Comparison of ENCODE assay signal across 8 cellular contexts in the genomic region with DNA sequence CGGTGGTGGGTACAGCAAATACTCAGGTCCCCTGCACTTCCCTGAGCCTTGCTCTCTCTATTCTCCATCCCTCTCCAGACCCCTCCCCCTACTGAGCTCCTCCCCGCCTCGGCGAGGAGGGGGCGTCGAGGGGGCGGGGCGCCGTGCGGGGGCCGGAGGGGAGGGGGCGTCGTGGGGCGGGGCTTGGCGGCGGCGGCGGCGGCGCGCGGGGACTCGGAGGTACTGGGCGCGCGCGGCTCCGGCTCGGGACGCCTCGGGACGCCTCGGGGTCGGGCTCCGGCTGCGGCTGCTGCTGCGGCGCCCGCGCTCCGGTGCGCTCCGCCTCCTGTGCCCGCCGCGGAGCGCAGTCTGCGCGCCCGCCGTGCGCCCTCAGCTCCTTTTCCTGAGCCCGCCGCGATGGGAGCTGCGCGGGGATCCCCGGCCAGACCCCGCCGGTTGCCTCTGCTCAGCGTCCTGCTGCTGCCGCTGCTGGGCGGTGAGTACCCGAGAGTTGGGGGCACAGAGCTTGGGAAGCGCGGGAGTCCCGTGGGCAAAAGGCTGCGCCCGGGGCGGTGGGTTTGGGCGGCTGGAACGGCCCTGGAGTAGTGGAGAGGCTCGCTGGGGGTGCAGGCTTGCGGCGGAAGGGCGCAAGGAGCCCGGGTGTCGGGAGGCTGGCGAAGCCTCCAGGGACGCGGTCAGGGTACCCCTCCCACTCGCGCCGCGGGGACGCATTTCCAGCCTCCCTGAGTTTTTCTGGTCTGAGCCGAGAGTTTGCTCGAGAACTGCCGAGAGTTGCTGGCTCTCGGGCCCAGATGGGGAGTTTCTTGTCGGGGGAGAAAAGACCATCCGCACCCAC. TPM values are rescaled to one million over a fixed set of nuclear protein-coding genes. Genes with fewer than 3 reads are reported as not detected.
DNase-seq lines count a peak whose midpoint lies in the region; ATAC-seq and TF ChIP-seq lines count a peak whose summit lies in the region.

A gene (plus strand): TSS at position 222 of the 835 bp plus-strand sequence. CDS start 175 bp downstream, at position 397.

- WGBS in suprapubic skin: under 1% methylated on average over 31 of the region's 92 CpGs

- TF ChIP-seq EP300 in suprapubic skin (IDR thresholded peaks at IDR 0.05): no peak

- POLR2A ChIA-PET in T-cell (lab: Charles Lee): interaction anchor here in 1 of 2 donors (0.6 to 0.8 kb wide), 4 partner anchors 17 to 1090 kb away, joined by 4 to 10 read pairs (median 6); no protein-coding TSS in a partner anchor

- TF ChIP-seq POLR2A in suprapubic skin (IDR thresholded peaks at IDR 0.05): no peak

- H3K27me3 Mint-ChIP-seq in T-cell: peaks cover 10 to 30% of the 10 kb centered on the region in 2 donors

- H3K4me1 ChIP-seq in suprapubic skin: peaks cover 21% of the 10 kb centered on the region

- peaks cover 23% of the 10 kb centered on the region for H3K36me3 ChIP-seq in suprapubic skin

- no peak for TF ChIP-seq CTCF in LNCaP clone FGC (IDR thresholded peaks at IDR 0.05; ENCODE audit: control insufficient read depth, extremely low read depth, insufficient read depth)
- no peak for TF ChIP-seq CTCF in suprapubic skin (IDR thresholded peaks at IDR 0.05)

- H3K4me3 ChIP-seq in LNCaP clone FGC (ENCODE audit: low read depth, low read length): peak within 1 kb of the TSS; percentile 80
- peak within 1 kb of the TSS; percentile 88 for H3K4me3 ChIP-seq in suprapubic skin

- CTCF ChIA-PET in T-cell (lab: Charles Lee): no interaction called here

- H3K4me3 Mint-ChIP-seq in T-cell: peak within 1 kb of the TSS; percentile 55 to 65 (median 59)

- H3K4me1 Mint-ChIP-seq in T-cell: peaks cover 0 to 15% (median 6%) of the 10 kb centered on the region in 3 donors

- DNase-seq in DMS53 treated with DMSO at 0.1 percent for 48 hours (lab: John Stamatoyannopoulos, UW; ENCODE audit: unreplicated experiment) (peak; percentile 28), LNCaP clone FGC (ENCODE audit: low read depth) (no peak), T-cell (peak in 6 of 34 experiments; percentile 13 to 23 (median 16)), ecto neural progenitor cell (ENCODE audit: low spot score) (peak; percentile 93), lung microvascular endothelial cell (ENCODE audit: low read depth in 2 of 2) (peak; percentile 19 to 62), suprapubic skin (ENCODE audit: low spot score in 2 of 2) (no peak), activated gamma-delta T cell treated with Interleukin-2 at 50 U/mL for 16 hours (no peak)

- H3K27ac Mint-ChIP-seq in T-cell: no peak within 1 kb of the TSS

- H3K27ac ChIP-seq in suprapubic skin: peak within 1 kb of the TSS; percentile 86

- peaks cover 30% of the 10 kb centered on the region for H3K36me3 Mint-ChIP-seq in T-cell

- peak; percentile 62 to 83 (median 68) for ATAC-seq in T-cell (replicated peaks in 1 of 4)
- ATAC-seq in HG03135 (IDR thresholded peaks at IDR 0.05; ENCODE audit: unreplicated experiment): no peak

- no peaks in the 10 kb centered on the region for H3K9me3 ChIP-seq in suprapubic skin

- H3K9me3 Mint-ChIP-seq in T-cell: no peaks in the 10 kb centered on the region

- H3K27me3 ChIP-seq in suprapubic skin: peaks cover 7% of the 10 kb centered on the region

RNA-seq across cellular contexts. Expression of the gene that starts here (rescaled TPM):
- total RNA-seq in T-cell (10 to 100 TPM in 2 of 5 donors, 1 to 10 TPM in 2, under 1 TPM in 1; 0.56 to 11.3 (median 1.6) TPM), lung microvascular endothelial cell (17.2 and 26.8 TPM in 2 replicates), suprapubic skin (10 to 100 TPM; 50.4 to 71.3 (median 66.3) TPM)

Comparison
In these comparisons a context has a peak if more than half of its experiments do, and no peak if none do; other contexts are left out.
1. DNase-seq: peak in DMS53 treated with DMSO at 0.1 percent for 48 hours (single experiment), ecto neural progenitor cell (single experiment) and lung microvascular endothelial cell (2 of 2); none in LNCaP clone FGC (single experiment), suprapubic skin (0 of 2) and activated gamma-delta T cell treated with Interleukin-2 at 50 U/mL for 16 hours (single experiment).